ENCODE assay signal across 26 cellular contexts in the genomic region with DNA sequence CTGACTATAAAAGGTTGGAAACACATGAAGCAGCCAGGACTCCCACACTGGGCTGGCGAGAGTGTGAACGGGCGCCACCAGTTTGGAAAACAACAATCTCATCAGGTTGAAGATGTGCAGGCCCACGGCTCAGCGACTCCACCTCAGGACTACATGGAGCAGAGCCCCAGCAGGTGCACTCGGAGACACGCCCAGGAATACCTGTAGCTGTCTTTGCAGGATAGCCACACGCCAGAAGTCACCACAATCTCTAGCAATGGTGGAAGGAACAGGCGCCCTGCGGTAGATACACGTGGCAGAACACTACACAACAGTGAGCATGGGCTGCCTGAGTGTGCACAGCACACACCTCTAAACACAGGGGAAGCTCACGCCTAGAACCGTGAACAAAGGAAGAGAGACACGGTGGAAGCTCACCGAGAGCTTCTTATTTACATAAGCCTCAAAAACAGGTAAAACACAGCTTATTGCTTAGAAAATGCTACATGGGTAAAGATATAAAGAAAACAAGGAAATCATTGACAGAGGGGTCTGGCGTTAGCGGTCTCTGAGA. TPM values are rescaled to one million over a fixed set of nuclear protein-coding genes. Genes with fewer than 3 reads are reported as not detected.
A peak's percentile ranks its signal among the peaks of the same experiment; 100 is the strongest.
DNase-seq lines count a peak whose midpoint lies in the region; ATAC-seq and TF ChIP-seq lines count a peak whose summit lies in the region.
"Had no signal": no experiment of that assay in that cellular context is flagged by ENCODE, and none has a peak within 500 bp of the region (broad histone marks: within the 10 kb centered on the region; RNA-seq: fewer than 3 reads in every experiment).

No MANE protein-coding gene starts in this region.

- H3K36me3 ChIP-seq in HUES6 (ENCODE audit: control insufficient read depth, insufficient read depth, low read length) = no peaks in the 10 kb centered on the region
- no peaks in the 10 kb centered on the region for H3K36me3 ChIP-seq in hepatocyte (replicated peaks; ENCODE audit: insufficient read depth, low read depth)
- H3K36me3 ChIP-seq: brain microvascular endothelial cell, HAP-1, MG63, neutrophil, right lobe of liver had no signal

- H3K9me3 ChIP-seq in HUES6 (ENCODE audit: control insufficient read depth, insufficient read depth, low read depth, low read length) (no peaks in the 10 kb centered on the region), hepatocyte (ENCODE audit: low read depth) (no peaks in the 10 kb centered on the region)
- H3K9me3 ChIP-seq: HAP-1, MG63, neutrophil, right lobe of liver had no signal

- no peaks in the 10 kb centered on the region for H3K9me3 Mint-ChIP-seq in naive B cell
- H3K9me3 Mint-ChIP-seq: activated naive CD4-positive, alpha-beta T cell treated with anti-CD3 and anti-CD28 coated beads, Interleukin-2, amount 10 ng/mL, durations not matched to agents 7 days and 5 days; activated T-helper 1 cell treated with anti-CD3 and anti-CD28 coated beads, Interleukin-12 subunit alpha, Interleukin-12 subunit beta, Interleukin-2, Interleukin-4 antibody, amounts not matched to agents 30 ng/mL and 10 ng/mL and 1 ng/mL, durations not matched to agents 14 hours and 24 hours and 36 hours; T-cell had no signal

- DNase-seq in DMS53 treated with DMSO at 0.1 percent for 48 hours (lab: John Stamatoyannopoulos, UW; ENCODE audit: unreplicated experiment) (peak; percentile 56), hepatocyte (ENCODE audit: low spot score) (no peak), naive B cell (no peak), GOT3 (lab: John Stamatoyannopoulos, UW) (no peak), T-helper 9 cell (no peak)
- no peak for DNase-seq in activated CD8-positive, alpha-beta memory T cell treated with anti-CD3 and anti-CD28 coated beads, Interleukin-2, amount 50 U/mL, for 4 hours
- DNase-seq: activated CD4-positive, CD25-positive, alpha-beta regulatory T cell; activated naive CD4-positive, alpha-beta T cell treated with anti-CD3 and anti-CD28 coated beads, Interleukin-2, amount 10 ng/mL, durations not matched to agents 7 days and 5 days; brain microvascular endothelial cell; KG1; left cardiac atrium; MG63; NCI-H1417; NCI-H2107; NCI-H524 treated with DMSO at 0.1 percent for 48 hours; SHP77 treated with DMSO at 0.1 percent for 48 hours; stimulated activated naive CD4-positive, alpha-beta T cell treated with Interleukin-2 at 50 U/mL for 16 hours; T-cell had no signal

- no peak overlapping the region for H3K4me3 Mint-ChIP-seq in naive B cell
- H3K4me3 Mint-ChIP-seq: activated naive CD4-positive, alpha-beta T cell treated with anti-CD3 and anti-CD28 coated beads, Interleukin-2, amount 10 ng/mL, durations not matched to agents 7 days and 5 days; activated T-helper 1 cell treated with anti-CD3 and anti-CD28 coated beads, Interleukin-12 subunit alpha, Interleukin-12 subunit beta, Interleukin-2, Interleukin-4 antibody, amounts not matched to agents 30 ng/mL and 10 ng/mL and 1 ng/mL, durations not matched to agents 14 hours and 24 hours and 36 hours; T-cell had no signal

- no peak overlapping the region for H3K27ac Mint-ChIP-seq in naive B cell
- H3K27ac Mint-ChIP-seq: activated naive CD4-positive, alpha-beta T cell treated with anti-CD3 and anti-CD28 coated beads, Interleukin-2, amount 10 ng/mL, durations not matched to agents 7 days and 5 days; activated T-helper 1 cell treated with anti-CD3 and anti-CD28 coated beads, Interleukin-12 subunit alpha, Interleukin-12 subunit beta, Interleukin-2, Interleukin-4 antibody, amounts not matched to agents 30 ng/mL and 10 ng/mL and 1 ng/mL, durations not matched to agents 14 hours and 24 hours and 36 hours; CD14-positive monocyte; T-cell had no signal

- no peak overlapping the region for H3K9ac ChIP-seq in HUES6 (ENCODE audit: low read length)

- H3K36me3 Mint-ChIP-seq in naive B cell = no peaks in the 10 kb centered on the region
- H3K36me3 Mint-ChIP-seq: activated naive CD4-positive, alpha-beta T cell treated with anti-CD3 and anti-CD28 coated beads, Interleukin-2, amount 10 ng/mL, durations not matched to agents 7 days and 5 days; CD14-positive monocyte had no signal

- H3K4me3 ChIP-seq in HUES6 (ENCODE audit: low read depth, low read length) (peak overlapping the region; percentile 54), hepatocyte (no peak overlapping the region)
- H3K4me3 ChIP-seq: HAP-1, MG63, right lobe of liver had no signal

- peak overlapping the region; percentile 65 for H3K4me2 ChIP-seq in hepatocyte

- H3K27me3 ChIP-seq in HUES6 (ENCODE audit: control insufficient read depth, insufficient read depth, low read length) (peaks cover 42% of the 10 kb centered on the region), hepatocyte (peaks cover 5% of the 10 kb centered on the region)
- H3K27me3 ChIP-seq: MG63, neutrophil had no signal

- H3K79me2 ChIP-seq in hepatocyte = no peaks in the 10 kb centered on the region

- ATAC-seq in naive B cell (ENCODE audit: low read depth in 2 of 2) = peak; percentile 58 to 66
- no peak for ATAC-seq in HG03469 (IDR thresholded peaks at IDR 0.05; ENCODE audit: unreplicated experiment)
- ATAC-seq: left cardiac atrium, Panc1, T-cell had no signal

- 51% methylated on average over 17 of the region's 17 CpGs for WGBS in hepatocyte (ENCODE audit: low lambda C conversion rate, missing lambda C conversion rate)

- peak overlapping the region; percentile 41 for H2AFZ ChIP-seq in hepatocyte

- peaks cover 0 to 4% (median 1%) of the 10 kb centered on the region in 3 donors for H3K4me1 Mint-ChIP-seq in naive B cell

- H3K4me1 ChIP-seq in HUES6 (ENCODE audit: control insufficient read depth, insufficient read depth, low read length) (peaks cover 15% of the 10 kb centered on the region), hepatocyte (ENCODE audit: insufficient read depth) (peaks cover 11% of the 10 kb centered on the region)
- H3K4me1 ChIP-seq: HAP-1, right lobe of liver had no signal

- no peaks in the 10 kb centered on the region for H4K20me1 ChIP-seq in hepatocyte (ENCODE audit: insufficient read depth, poor library complexity, severe bottlenecking)

- H3K27me3 Mint-ChIP-seq in naive B cell = peaks cover 18 to 44% (median 31%) of the 10 kb centered on the region in 3 donors

- H3K27ac ChIP-seq in HUES6 (ENCODE audit: low read depth, low read length) (no peak overlapping the region), hepatocyte (no peak overlapping the region)
- H3K27ac ChIP-seq: brain microvascular endothelial cell, right lobe of liver had no signal

- no peaks in the 10 kb centered on the region for H3K9me2 ChIP-seq in hepatocyte (replicated peaks; ENCODE audit: insufficient read depth)

- no peak for TF ChIP-seq CTCF in hepatocyte (IDR thresholded peaks at IDR 0.05; ENCODE audit: poor library complexity)

RNA-seq across cellular contexts. Expression of a gene that starts 28.7 kb away (rescaled TPM):
- 26.3 and 29.2 TPM in 2 replicates for total RNA-seq in hepatocyte
- 27.7 and 34.8 TPM in 2 replicates for polyA plus RNA-seq in hepatocyte
- polyA plus RNA-seq in naive B cell (ENCODE audit: low read depth in 6 of 6) = 1 to 10 TPM; 2.1 to 5.4 (median 4.6) TPM
